In the genomic region with DNA sequence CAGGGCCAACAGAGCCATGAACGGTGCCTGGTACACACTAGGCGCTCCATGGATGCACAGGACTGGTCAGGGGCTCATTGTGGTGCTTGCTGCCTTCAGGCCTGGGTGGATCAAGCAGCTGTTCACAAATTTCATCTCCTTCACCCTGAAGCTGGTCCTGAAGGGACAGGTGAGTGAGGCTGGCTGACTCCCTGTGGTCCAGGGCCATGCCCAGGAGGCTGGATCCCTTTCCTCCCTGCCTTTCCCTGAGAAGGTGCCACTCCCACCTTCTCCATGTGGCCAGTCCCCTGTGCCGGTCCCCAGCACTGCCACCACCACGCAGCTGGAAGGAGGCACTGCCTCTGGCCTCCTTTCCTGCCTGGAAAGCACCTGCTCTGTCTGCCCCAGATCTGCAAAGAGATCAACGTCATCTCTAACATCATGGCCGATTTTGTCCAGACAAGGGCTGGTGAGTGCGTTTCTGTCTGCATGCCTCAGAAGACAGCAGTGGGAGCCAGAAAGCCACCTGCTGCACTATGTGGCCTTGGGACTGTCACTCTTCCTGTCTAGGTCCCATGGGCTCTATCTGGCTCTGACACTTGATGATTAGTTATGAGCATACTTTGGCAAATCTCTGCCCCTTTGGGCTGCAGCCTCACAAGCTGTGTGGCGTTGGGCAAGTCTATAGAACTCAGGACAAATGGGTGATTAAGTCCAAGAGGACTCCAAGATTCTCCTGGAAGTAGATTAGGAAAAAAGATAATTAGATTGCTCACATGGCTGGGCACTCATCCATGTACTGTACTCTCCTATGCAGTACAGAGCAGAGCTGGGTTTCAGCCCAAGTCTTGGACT, we compare ENCODE assay signal across 11 cellular contexts. TPM values are rescaled to one million over a fixed set of nuclear protein-coding genes. Genes with fewer than 3 reads are reported as not detected.
DNase-seq lines count a peak whose midpoint lies in the region; ATAC-seq, FAIRE-seq and TF ChIP-seq lines count a peak whose summit lies in the region.
"Had no signal": no experiment of that assay in that cellular context is flagged by ENCODE, and none has a peak within 500 bp of the region (broad histone marks: within the 10 kb centered on the region; RNA-seq: fewer than 3 reads in every experiment).

No MANE protein-coding gene starts in this region.

- peak; percentile 57; the same call in 1 of the 2 replicates for TF ChIP-seq POLR2A in GM12892 (IDR thresholded peaks at IDR 0.05; ENCODE audit: low read depth, low read length)

- peak; percentile 96 for FAIRE-seq in GM12892 (lab: Jason Lieb, UNC)

- no peak overlapping the region for H3K4me3 ChIP-seq in fibroblast of mammary gland (ENCODE audit: control insufficient read depth, low read depth, low read length)
- H3K4me3 ChIP-seq: psoas muscle had no signal

- no peak for TF ChIP-seq CTCF in fibroblast of mammary gland (conservative IDR thresholded peaks at IDR 0.05; ENCODE audit: control insufficient read depth, insufficient read depth, low read depth, low read length)

- DNase-seq in GM12892 (ENCODE audit: insufficient read length) (no peak), fibroblast of mammary gland (ENCODE audit: low read depth) (peak; percentile 73), NCI-H510A treated with DMSO at 0.1 percent for 48 hours (lab: John Stamatoyannopoulos, UW) (no peak), GOT3 (lab: John Stamatoyannopoulos, UW) (no peak), AG20443 (ENCODE audit: low spot score) (no peak)
- DNase-seq: hypothalamus, MV-4-11 had no signal

- ATAC-seq in GM21423 (IDR thresholded peaks at IDR 0.05; ENCODE audit: unreplicated experiment): peak; percentile 87
- peak; percentile 86 for ATAC-seq in HG03342 (IDR thresholded peaks at IDR 0.05; ENCODE audit: unreplicated experiment)
- no peak for ATAC-seq in HG03439 (IDR thresholded peaks at IDR 0.05; ENCODE audit: unreplicated experiment)

RNA-seq across cellular contexts. Expression of a gene that starts 9.4 kb away (rescaled TPM):
- 9.0 TPM for polyA plus RNA-seq in GM12892 (2012; ENCODE audit: missing spikeins)

RNA-seq across cellular contexts. Expression of a gene that starts 18.2 kb away (rescaled TPM):
- 99.5 TPM for polyA plus RNA-seq in GM12892 (2012; ENCODE audit: missing spikeins)

RNA-seq across cellular contexts. Expression of a gene that starts 39.2 kb away (rescaled TPM):
- 162 TPM for polyA plus RNA-seq in GM12892 (2012; ENCODE audit: missing spikeins)
